Comparison of ENCODE assay signal across 9 cellular contexts in genomic region chr5:38831909-38832308, GRCh38. TPM values are rescaled to one million over a fixed set of nuclear protein-coding genes. Genes with fewer than 3 reads are reported as not detected.
A peak's percentile ranks its signal among the peaks of the same experiment; 100 is the strongest.
DNase-seq lines count a peak whose midpoint lies in the region; ATAC-seq and TF ChIP-seq lines count a peak whose summit lies in the region.
"Had no signal": no experiment of that assay in that cellular context is flagged by ENCODE, and none has a peak within 500 bp of the region (broad histone marks: within the 10 kb centered on the region; RNA-seq: fewer than 3 reads in every experiment).

No MANE protein-coding gene starts in this region.

- peak; percentile 29 for DNase-seq in activated CD4-positive, alpha-beta T cell treated with anti-CD3 and anti-CD28 coated beads for 36 hours
- DNase-seq in activated CD4-positive, alpha-beta T cell treated with anti-CD3 and anti-CD28 coated beads for 48 hours: no peak
- DNase-seq in OCI-LY7 (ENCODE audit: low spot score): peak; percentile 40
- peak; percentile 77 for DNase-seq in fibroblast of the aortic adventitia (ENCODE audit: low read depth)
- no peak for DNase-seq in transverse colon
- DNase-seq in activated T-helper 1 cell treated with anti-CD3 and anti-CD28 coated beads, Interleukin-12 subunit alpha, Interleukin-12 subunit beta, Interleukin-2, Interleukin-4 antibody, amounts not matched to agents 30 ng/mL and 10 ng/mL and 1 ng/mL, durations not matched to agents 14 hours and 24 hours and 36 hours (ENCODE audit: low spot score): no peak

- H3K4me3 ChIP-seq in OCI-LY7 (ENCODE audit: low read depth, low read length, poor library complexity, severe bottlenecking): no peak overlapping the region
- H3K4me3 ChIP-seq in fibroblast of the aortic adventitia (ENCODE audit: low read depth, low read length): no peak overlapping the region
- no peak overlapping the region for H3K4me3 ChIP-seq in transverse colon

- BruUV-seq in OCI-LY7 (replicated peaks; lab: Mats Ljungman, UMichigan): no TSS peak

- 40% methylated on average over 3 of the region's 3 CpGs; no CpG with 5 or more reads in 1 of the 2 donors for WGBS in transverse colon (ENCODE audit: low coverage in 1 of 2), 2 donors

- TF ChIP-seq CTCF in OCI-LY7 (conservative IDR thresholded peaks at IDR 0.05; ENCODE audit: low read length) (peak; percentile 78), fibroblast of the aortic adventitia (IDR thresholded peaks at IDR 0.05; ENCODE audit: insufficient read depth, low read length) (peak; percentile 75), transverse colon (IDR thresholded peaks at IDR 0.05) (peak; percentile 11 to 95 (median 38))

- CTCF ChIA-PET in activated CD4-positive, alpha-beta T cell treated with anti-CD3 and anti-CD28 coated beads for 36 hours (lab: Charles Lee): interaction anchor here (0.7 to 1.3 kb wide), 2 partner anchors 12 to 452 kb away, joined by 3 to 4 read pairs; no protein-coding TSS in a partner anchor
- CTCF ChIA-PET in OCI-LY7 (lab: Charles Lee; ENCODE audit: unreplicated experiment): interaction anchor here (0.7 kb wide), 1 partner anchor 250 kb away, joined by 5 read pairs; no protein-coding TSS in a partner anchor

- intact Hi-C loops in activated CD4-positive, alpha-beta T cell treated with anti-CD3 and anti-CD28 coated beads for 36 hours (cut with DNase I, micrococcal nuclease): loop anchor here (1.0 to 10.0 kb wide), 3 partner anchors 90 to 713 kb away; no protein-coding TSS in a partner anchor
- intact Hi-C loops in OCI-LY7 (cut with micrococcal nuclease; ENCODE audit: unreplicated experiment): loop anchor here (5.0 kb wide), 1 partner anchor 245 kb away; no protein-coding TSS in a partner anchor
- intact Hi-C loops in transverse colon (cut with DNase I; ENCODE audit: low total_unique reads): loop anchor here (10.0 kb wide), 1 partner anchor 93 kb away; no protein-coding TSS in a partner anchor
- intact Hi-C loops in activated T-helper 1 cell treated with anti-CD3 and anti-CD28 coated beads, Interleukin-12 subunit alpha, Interleukin-12 subunit beta, Interleukin-2, Interleukin-4 antibody, amounts not matched to agents 30 ng/mL and 10 ng/mL and 1 ng/mL, durations not matched to agents 14 hours and 24 hours and 36 hours (cut with micrococcal nuclease): loop anchor here (1.0 to 5.0 kb wide), 2 partner anchors 90 to 245 kb away; no protein-coding TSS in a partner anchor

- H3K4me1 ChIP-seq in OCI-LY7 (ENCODE audit: insufficient read depth, low read length, poor library complexity, severe bottlenecking) (no peaks in the 10 kb centered on the region), transverse colon (no peaks in the 10 kb centered on the region)

- H3K36me3 Mint-ChIP-seq in activated CD4-positive, alpha-beta T cell treated with anti-CD3 and anti-CD28 coated beads for 36 hours (ENCODE audit: low read depth): no peaks in the 10 kb centered on the region
- no peaks in the 10 kb centered on the region for H3K36me3 Mint-ChIP-seq in activated T-helper 1 cell treated with anti-CD3 and anti-CD28 coated beads, Interleukin-12 subunit alpha, Interleukin-12 subunit beta, Interleukin-2, Interleukin-4 antibody, amounts not matched to agents 30 ng/mL and 10 ng/mL and 1 ng/mL, durations not matched to agents 14 hours and 24 hours and 36 hours (ENCODE audit: low read depth)

- no peak overlapping the region for H3K4me2 ChIP-seq in OCI-LY7 (ENCODE audit: low read length)

- H3K9me2 ChIP-seq in OCI-LY7 (ENCODE audit: insufficient read depth, low read length): no peaks in the 10 kb centered on the region

- in situ Hi-C loops in transverse colon (cut with MboI; ENCODE audit: low pct_ligation_motif_present in 1 of 4, low pct_unique_long_range_greater_than_20kb in 1 of 4, low sequenced_read_pairs in 3 of 4): no loop called here

- H3K4me3 Mint-ChIP-seq in activated CD4-positive, alpha-beta T cell treated with anti-CD3 and anti-CD28 coated beads for 36 hours: no peak overlapping the region
- H3K4me3 Mint-ChIP-seq in activated T-helper 1 cell treated with anti-CD3 and anti-CD28 coated beads, Interleukin-12 subunit alpha, Interleukin-12 subunit beta, Interleukin-2, Interleukin-4 antibody, amounts not matched to agents 30 ng/mL and 10 ng/mL and 1 ng/mL, durations not matched to agents 14 hours and 24 hours and 36 hours: no peak overlapping the region
- H3K4me3 Mint-ChIP-seq: activated T-cell treated with anti-CD3 and anti-CD28 coated beads, Interleukin-2, amount 50 U/mL, for 72 hours had no signal

- no peak for TF ChIP-seq POLR2A in transverse colon (IDR thresholded peaks at IDR 0.05)

- H3K27me3 Mint-ChIP-seq in activated CD4-positive, alpha-beta T cell treated with anti-CD3 and anti-CD28 coated beads for 36 hours: peaks cover 17% of the 10 kb centered on the region
- peaks cover 20% of the 10 kb centered on the region for H3K27me3 Mint-ChIP-seq in activated T-helper 1 cell treated with anti-CD3 and anti-CD28 coated beads, Interleukin-12 subunit alpha, Interleukin-12 subunit beta, Interleukin-2, Interleukin-4 antibody, amounts not matched to agents 30 ng/mL and 10 ng/mL and 1 ng/mL, durations not matched to agents 14 hours and 24 hours and 36 hours (ENCODE audit: insufficient read depth)

- no peak overlapping the region for H3K27ac Mint-ChIP-seq in activated CD4-positive, alpha-beta T cell treated with anti-CD3 and anti-CD28 coated beads for 36 hours
- H3K27ac Mint-ChIP-seq in activated T-helper 1 cell treated with anti-CD3 and anti-CD28 coated beads, Interleukin-12 subunit alpha, Interleukin-12 subunit beta, Interleukin-2, Interleukin-4 antibody, amounts not matched to agents 30 ng/mL and 10 ng/mL and 1 ng/mL, durations not matched to agents 14 hours and 24 hours and 36 hours: no peak overlapping the region
- H3K27ac Mint-ChIP-seq: activated T-cell treated with anti-CD3 and anti-CD28 coated beads, Interleukin-2, amount 50 U/mL, for 72 hours had no signal

- H3K79me2 ChIP-seq in OCI-LY7 (ENCODE audit: insufficient read depth, low read depth, low read length): no peaks in the 10 kb centered on the region

- H3K9me3 ChIP-seq in OCI-LY7 (ENCODE audit: low read length) (no peaks in the 10 kb centered on the region), transverse colon (no peaks in the 10 kb centered on the region)

- H4K20me1 ChIP-seq in OCI-LY7 (ENCODE audit: insufficient read depth, low read length): no peaks in the 10 kb centered on the region

- H2AFZ ChIP-seq in OCI-LY7 (ENCODE audit: low read length): no peak overlapping the region

- TF ChIP-seq EP300 in transverse colon (IDR thresholded peaks at IDR 0.05; ENCODE audit: low read depth): no peak

- H3K36me3 ChIP-seq in OCI-LY7 (ENCODE audit: insufficient read depth, low read length) (no peaks in the 10 kb centered on the region), transverse colon (no peaks in the 10 kb centered on the region)

- no peak for ATAC-seq in activated CD4-positive, alpha-beta T cell treated with anti-CD3 and anti-CD28 coated beads for 36 hours
- ATAC-seq in GM21526 (IDR thresholded peaks at IDR 0.05; ENCODE audit: low FRiP score, unreplicated experiment) (no peak), HG03135 (IDR thresholded peaks at IDR 0.05; ENCODE audit: unreplicated experiment) (no peak)
- ATAC-seq: activated T-cell treated with anti-CD3 and anti-CD28 coated beads, Interleukin-2, amount 50 U/mL, for 72 hours had no signal

- no peaks in the 10 kb centered on the region for H3K27me3 ChIP-seq in transverse colon

- H3K27ac ChIP-seq in OCI-LY7 (ENCODE audit: low read depth, low read length, poor library complexity, severe bottlenecking) (no peak overlapping the region), transverse colon (no peak overlapping the region)

- no peaks in the 10 kb centered on the region for H3K9me3 Mint-ChIP-seq in activated CD4-positive, alpha-beta T cell treated with anti-CD3 and anti-CD28 coated beads for 36 hours (ENCODE audit: low read depth)
- peaks cover under 1% of the 10 kb centered on the region for H3K9me3 Mint-ChIP-seq in activated T-helper 1 cell treated with anti-CD3 and anti-CD28 coated beads, Interleukin-12 subunit alpha, Interleukin-12 subunit beta, Interleukin-2, Interleukin-4 antibody, amounts not matched to agents 30 ng/mL and 10 ng/mL and 1 ng/mL, durations not matched to agents 14 hours and 24 hours and 36 hours
- H3K9me3 Mint-ChIP-seq: activated T-cell treated with anti-CD3 and anti-CD28 coated beads, Interleukin-2, amount 50 U/mL, for 72 hours had no signal

- no peaks in the 10 kb centered on the region for H3K4me1 Mint-ChIP-seq in activated CD4-positive, alpha-beta T cell treated with anti-CD3 and anti-CD28 coated beads for 36 hours
- peaks cover 9% of the 10 kb centered on the region for H3K4me1 Mint-ChIP-seq in activated T-helper 1 cell treated with anti-CD3 and anti-CD28 coated beads, Interleukin-12 subunit alpha, Interleukin-12 subunit beta, Interleukin-2, Interleukin-4 antibody, amounts not matched to agents 30 ng/mL and 10 ng/mL and 1 ng/mL, durations not matched to agents 14 hours and 24 hours and 36 hours (ENCODE audit: low read depth)

- POLR2A ChIA-PET in activated CD4-positive, alpha-beta T cell treated with anti-CD3 and anti-CD28 coated beads for 36 hours (lab: Charles Lee): no interaction called here
- POLR2A ChIA-PET in OCI-LY7 (lab: Charles Lee): no interaction called here

RNA-seq across cellular contexts. Expression of gene OSMR, which starts 13.9 kb away (rescaled TPM):
- under 1 TPM; 0.25 to 0.26 TPM for total RNA-seq in activated CD4-positive, alpha-beta T cell treated with anti-CD3 and anti-CD28 coated beads for 36 hours
- total RNA-seq in OCI-LY7 (2014; rRNA removed; shearing (Covaris generic)): 0.15 TPM in 1 of 2 replicates, not detected in the other
- total RNA-seq in OCI-LY7 (2022) (not detected in 2 replicates), fibroblast of the aortic adventitia (ENCODE audit: low replicate concordance) (57.2 and 96.7 TPM in 2 replicates), transverse colon (10 to 100 TPM in 3 of 4 donors, 1 to 10 TPM in 1; 6.3 to 16.5 (median 11.7) TPM)
- not detected in 2 replicates for total RNA-seq in activated T-helper 1 cell treated with anti-CD3 and anti-CD28 coated beads, Interleukin-12 subunit alpha, Interleukin-12 subunit beta, Interleukin-2, Interleukin-4 antibody, amounts not matched to agents 30 ng/mL and 10 ng/mL and 1 ng/mL, durations not matched to agents 14 hours and 24 hours and 36 hours

Comparison
In these comparisons a context has a peak if more than half of its experiments do, and no peak if none do; other contexts are left out.
1. DNase-seq: peak in activated CD4-positive, alpha-beta T cell treated with anti-CD3 and anti-CD28 coated beads for 36 hours (single experiment), OCI-LY7 (single experiment) and fibroblast of the aortic adventitia (single experiment); none in activated CD4-positive, alpha-beta T cell treated with anti-CD3 and anti-CD28 coated beads for 48 hours (single experiment), transverse colon (single experiment) and activated T-helper 1 cell treated with anti-CD3 and anti-CD28 coated beads, Interleukin-12 subunit alpha, Interleukin-12 subunit beta, Interleukin-2, Interleukin-4 antibody, amounts not matched to agents 30 ng/mL and 10 ng/mL and 1 ng/mL, durations not matched to agents 14 hours and 24 hours and 36 hours (single experiment).
2. Peak in every context shown above with its lines, with median percentiles within 50 percentile points of each other: CTCF ChIP-seq.